ENCODE assay signal across 7 cellular contexts in the genomic region with DNA sequence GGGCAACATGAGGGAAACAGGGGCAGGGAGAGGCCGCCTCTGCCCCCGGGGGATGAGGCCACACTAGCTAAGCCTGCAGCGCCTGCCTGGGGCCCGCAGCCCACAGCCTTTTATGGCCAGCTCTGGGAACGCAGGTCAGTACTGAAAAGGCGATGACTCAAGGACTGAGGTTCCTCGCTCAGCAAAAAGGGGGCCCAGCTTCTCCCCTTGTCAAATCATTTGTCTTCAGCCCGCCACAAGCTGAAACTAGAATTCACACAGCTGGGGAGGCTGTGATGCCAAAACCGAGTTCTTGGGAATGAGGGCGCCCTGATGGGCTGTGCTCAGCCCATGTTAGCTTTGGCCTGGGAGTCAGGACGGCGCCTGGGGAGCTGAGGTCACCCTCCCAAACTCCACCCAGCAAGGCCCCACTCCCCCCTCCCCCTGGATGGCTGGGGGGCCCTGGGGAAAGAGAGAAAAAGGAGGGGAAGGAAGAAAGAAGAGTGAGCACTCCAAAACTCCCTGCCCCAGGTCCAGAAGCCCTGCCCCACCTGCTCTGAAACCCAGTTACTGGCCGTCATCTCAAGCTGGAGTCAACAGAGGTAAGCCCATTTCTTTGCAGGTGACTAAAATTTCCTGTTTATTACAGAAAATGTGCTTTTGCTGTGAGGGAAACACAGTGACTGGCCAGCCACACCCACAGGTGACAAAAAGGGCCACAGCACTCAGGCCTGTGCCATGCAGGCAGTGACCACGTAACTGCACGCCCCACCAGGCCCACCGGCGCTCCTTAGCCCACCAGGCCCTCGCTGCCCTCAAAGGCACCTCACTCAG.
DNase-seq lines count a peak whose midpoint lies in the region; ATAC-seq lines count a peak whose summit lies in the region.

No MANE protein-coding gene starts in this region.

- H3K4me3 Mint-ChIP-seq in activated naive CD8-positive, alpha-beta T cell = peak overlapping the region; percentile 73

- H3K36me3 ChIP-seq in HUES6 (ENCODE audit: control insufficient read depth, insufficient read depth, low read length) = peaks cover 6% of the 10 kb centered on the region; the same call in 1 of the 2 replicates

- peak overlapping the region; percentile 38 for H3K9ac ChIP-seq in HUES6 (ENCODE audit: low read length)

- no peaks in the 10 kb centered on the region for H3K27me3 ChIP-seq in HUES6 (ENCODE audit: control insufficient read depth, insufficient read depth, low read length)

- H3K9me3 ChIP-seq in HUES6 (ENCODE audit: control insufficient read depth, insufficient read depth, low read depth, low read length) = no peaks in the 10 kb centered on the region

- peak; percentile 19 for ATAC-seq in GM18867 (IDR thresholded peaks at IDR 0.05; ENCODE audit: unreplicated experiment)

- no peaks in the 10 kb centered on the region for H3K9me3 Mint-ChIP-seq in activated naive CD8-positive, alpha-beta T cell (ENCODE audit: low read depth)

- peak; percentile 92 for DNase-seq in hepatic stellate cell (ENCODE audit: low spot score)
- DNase-seq in stimulated activated CD4-positive, alpha-beta T cell treated with anti-CD3 and anti-CD28 coated beads, Interleukin-1b, Interleukin-23, amount 100 ng/mL, for 48 hours = peak; percentile 83
- DNase-seq in AML-193 (lab: John Stamatoyannopoulos, UW) = no peak
- no peak for DNase-seq in NCI-H2196 (lab: John Stamatoyannopoulos, UW; ENCODE audit: unreplicated experiment)

- H3K27ac Mint-ChIP-seq in activated naive CD8-positive, alpha-beta T cell = peak overlapping the region; percentile 94

- H3K4me1 ChIP-seq in HUES6 (ENCODE audit: control insufficient read depth, insufficient read depth, low read length) = peaks cover 32% of the 10 kb centered on the region

- peaks cover 16% of the 10 kb centered on the region for H3K36me3 Mint-ChIP-seq in activated naive CD8-positive, alpha-beta T cell

- no peaks in the 10 kb centered on the region for H3K27me3 Mint-ChIP-seq in activated naive CD8-positive, alpha-beta T cell

- H3K4me3 ChIP-seq in HUES6 (ENCODE audit: low read depth, low read length) = no peak overlapping the region

- peak overlapping the region; percentile 69; the same call in 1 of the 2 replicates for H3K27ac ChIP-seq in HUES6 (ENCODE audit: low read depth, low read length)

- peaks cover 92% of the 10 kb centered on the region for H3K4me1 Mint-ChIP-seq in activated naive CD8-positive, alpha-beta T cell (ENCODE audit: low read depth)

Comparison
In these comparisons a context has a peak if more than half of its experiments do, and no peak if none do; other contexts are left out.
1. DNase-seq: peak in hepatic stellate cell (single experiment) and stimulated activated CD4-positive, alpha-beta T cell treated with anti-CD3 and anti-CD28 coated beads, Interleukin-1b, Interleukin-23, amount 100 ng/mL, for 48 hours (single experiment); none in AML-193 (0 of 2) and NCI-H2196 (single experiment).